Comparison of ENCODE assay signal across 13 cellular contexts in the genomic region with DNA sequence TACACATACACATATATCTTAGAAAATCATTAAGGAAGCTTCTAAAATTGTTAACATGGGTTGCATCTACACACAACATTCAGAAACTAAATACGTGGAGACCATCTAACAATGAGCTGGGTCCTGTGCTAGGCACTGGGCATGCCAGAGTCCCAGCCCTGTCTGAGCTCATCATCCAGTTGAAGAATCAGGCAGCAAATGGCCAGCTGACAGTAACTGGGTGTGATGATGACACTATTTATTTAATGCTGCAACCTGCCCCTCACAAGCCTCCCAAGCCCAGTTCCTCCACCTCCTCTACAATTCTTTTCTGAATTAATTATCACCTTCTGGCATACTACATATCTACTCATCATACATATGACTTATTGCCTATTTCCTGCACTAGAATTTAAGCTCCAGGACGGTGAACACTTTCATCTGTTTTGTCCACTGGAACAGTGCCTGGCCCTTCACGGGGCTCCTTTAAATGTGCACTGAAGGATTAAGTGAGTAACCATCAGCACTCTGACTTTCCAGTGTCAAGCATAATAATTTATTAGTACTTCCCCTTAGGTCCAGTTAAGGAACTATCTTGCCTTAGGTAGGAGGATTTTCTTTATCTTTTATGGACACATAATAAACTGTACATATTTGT.
"Had no signal": no experiment of that assay in that cellular context is flagged by ENCODE, and none has a peak within 500 bp of the region (broad histone marks: within the 10 kb centered on the region; RNA-seq: fewer than 3 reads in every experiment).

No MANE protein-coding gene starts in this region.

- H3K4me1 ChIP-seq: left lung, parathyroid adenoma, sigmoid colon, transverse colon, uterus had no signal

- H3K27me3 ChIP-seq: cardiac muscle cell, left lung, sigmoid colon, transverse colon, uterus had no signal

- DNase-seq: activated CD4-positive, alpha-beta T cell treated with anti-CD3 and anti-CD28 coated beads, Interleukin-2, amount 10 ng/mL, durations not matched to agents 24 days and 14 days; activated CD8-positive, alpha-beta memory T cell treated with anti-CD3 and anti-CD28 coated beads, Interleukin-2, amount 50 U/mL, for 4 hours; activated CD8-positive, alpha-beta T cell treated with anti-CD3 and anti-CD28 coated beads, Interleukin-2, amount 10 ng/mL, durations not matched to agents 7 days and 5 days; activated effector memory CD4-positive, alpha-beta T cell treated with anti-CD3 and anti-CD28 coated beads, Interleukin-2, amount 50 U/mL, for 16 hours; activated T-cell treated with anti-CD3 and anti-CD28 coated beads, Interleukin-2, amount 50 U/mL, for 48 hours; foreskin melanocyte; left lung; sigmoid colon; stimulated activated CD8-positive, alpha-beta memory T cell treated with anti-CD3 and anti-CD28 coated beads, Interleukin-4, amount 100 ng/mL, for 48 hours; transverse colon; uterus had no signal

- H3K9me3 ChIP-seq: left lung, sigmoid colon, transverse colon, uterus had no signal

- H3K4me3 ChIP-seq: cardiac muscle cell, left lung, sigmoid colon, transverse colon, uterus had no signal

- H3K27ac ChIP-seq: cardiac muscle cell, left lung, parathyroid adenoma, sigmoid colon, transverse colon, uterus had no signal

- H3K36me3 ChIP-seq: cardiac muscle cell, left lung, sigmoid colon, transverse colon, uterus had no signal

- ATAC-seq: activated CD8-positive, alpha-beta T cell treated with anti-CD3 and anti-CD28 coated beads, Interleukin-2, amount 10 ng/mL, durations not matched to agents 7 days and 5 days; left lung had no signal
